ENCODE assay signal across 8 cellular contexts in genomic region chr22:20701680-20702136, GRCh38.
DNase-seq lines count a peak whose midpoint lies in the region; ATAC-seq and TF ChIP-seq lines count a peak whose summit lies in the region.
"Not testable (repeated sequence)": the region's sequence is repeated elsewhere in the genome, so short reads cannot be mapped to it uniquely, and the experiment has no call there.

No MANE protein-coding gene starts in this region.

- ATAC-seq in GM18867 (IDR thresholded peaks at IDR 0.05; ENCODE audit: unreplicated experiment) (peak; percentile 10), HG02884 (IDR thresholded peaks at IDR 0.05; ENCODE audit: unreplicated experiment) (peak; percentile 7)
- ATAC-seq in central memory CD8-positive, alpha-beta T cell (replicated peaks; ENCODE audit: extremely low read depth, poor library complexity, severe bottlenecking) = not testable (repeated sequence)

- not testable (repeated sequence) for H3K27ac Mint-ChIP-seq in activated CD4-positive, alpha-beta T cell treated with anti-CD3 and anti-CD28 coated beads, Interleukin-2, amount 10 ng/mL, durations not matched to agents 24 days and 14 days
- peak overlapping the region; percentile 97 for H3K27ac Mint-ChIP-seq in central memory CD8-positive, alpha-beta T cell (ENCODE audit: low read depth)

- TF ChIP-seq CTCF in LNCaP clone FGC (IDR thresholded peaks at IDR 0.05; ENCODE audit: control insufficient read depth, extremely low read depth, insufficient read depth) = not testable (repeated sequence)

- not testable (repeated sequence) for H2AFZ ChIP-seq in ACC112 (ENCODE audit: low read length, unreplicated experiment)

- H3K27me3 ChIP-seq in ACC112 (ENCODE audit: insufficient read depth, low read length) = not testable (repeated sequence)

- not testable (repeated sequence) for H3K27ac ChIP-seq in ACC112 (ENCODE audit: low read depth, low read length)

- not testable (repeated sequence) for DNase-seq in LNCaP clone FGC (ENCODE audit: low read depth); central memory CD8-positive, alpha-beta T cell (ENCODE audit: low spot score in 2 of 2)
- DNase-seq in activated CD4-positive, alpha-beta T cell treated with anti-CD3 and anti-CD28 coated beads, Interleukin-2, amount 10 ng/mL, durations not matched to agents 24 days and 14 days = peak; percentile 69
- DNase-seq in posterior vena cava (ENCODE audit: low spot score) = peak; percentile 38

- H3K4me3 ChIP-seq in ACC112 (ENCODE audit: low read depth, low read length) (peak overlapping the region; percentile 58), LNCaP clone FGC (ENCODE audit: low read depth, low read length) (peak overlapping the region; percentile 51), iPS-18c (ENCODE audit: insufficient read depth, low read depth, low read length) (peak overlapping the region; percentile 28; the same call in 1 of the 2 replicates)

- peaks cover 19% of the 10 kb centered on the region for H3K27me3 Mint-ChIP-seq in activated CD4-positive, alpha-beta T cell treated with anti-CD3 and anti-CD28 coated beads, Interleukin-2, amount 10 ng/mL, durations not matched to agents 24 days and 14 days
- not testable (repeated sequence) for H3K27me3 Mint-ChIP-seq in central memory CD8-positive, alpha-beta T cell

- H3K36me3 Mint-ChIP-seq in activated CD4-positive, alpha-beta T cell treated with anti-CD3 and anti-CD28 coated beads, Interleukin-2, amount 10 ng/mL, durations not matched to agents 24 days and 14 days (ENCODE audit: low read depth); central memory CD8-positive, alpha-beta T cell (ENCODE audit: insufficient read depth): not testable (repeated sequence)

- H3K4me1 ChIP-seq in ACC112 (ENCODE audit: control insufficient read depth, insufficient read depth, low read length, unreplicated experiment) = not testable (repeated sequence)

- intact Hi-C loops in activated CD4-positive, alpha-beta T cell treated with anti-CD3 and anti-CD28 coated beads, Interleukin-2, amount 10 ng/mL, durations not matched to agents 24 days and 14 days (cut with micrococcal nuclease) = loop anchor here (10.0 kb wide), 1 partner anchor 207 kb away; the partner anchor contains the start of gene KLHL22
- intact Hi-C loops in posterior vena cava (cut with DNase I) = not testable (repeated sequence)

- H3K9me3 ChIP-seq in iPS-18c (ENCODE audit: control insufficient read depth, insufficient read depth, low read length) = not testable (repeated sequence)

- not testable (repeated sequence) for H3K36me3 ChIP-seq in ACC112 (ENCODE audit: insufficient read depth, low read length)

- H3K79me2 ChIP-seq in ACC112 (ENCODE audit: control insufficient read depth, insufficient read depth, low read length, unreplicated experiment) = not testable (repeated sequence)

- H3K9me3 Mint-ChIP-seq in activated CD4-positive, alpha-beta T cell treated with anti-CD3 and anti-CD28 coated beads, Interleukin-2, amount 10 ng/mL, durations not matched to agents 24 days and 14 days; central memory CD8-positive, alpha-beta T cell: not testable (repeated sequence)

- peak overlapping the region; percentile 98 for H3K4me3 Mint-ChIP-seq in activated CD4-positive, alpha-beta T cell treated with anti-CD3 and anti-CD28 coated beads, Interleukin-2, amount 10 ng/mL, durations not matched to agents 24 days and 14 days
- H3K4me3 Mint-ChIP-seq in central memory CD8-positive, alpha-beta T cell = peak overlapping the region; percentile 97

- H3K4me1 Mint-ChIP-seq in activated CD4-positive, alpha-beta T cell treated with anti-CD3 and anti-CD28 coated beads, Interleukin-2, amount 10 ng/mL, durations not matched to agents 24 days and 14 days; central memory CD8-positive, alpha-beta T cell: not testable (repeated sequence)
